2 cellular contexts compared by ENCODE assay signal in genomic region chr4:8268901-8269534, GRCh38.
TF ChIP-seq lines count a peak whose summit lies in the region.

No MANE protein-coding gene starts in this region.

TF ChIP-seq in HEK293, 187 proteins besides CTCF, POLR2A, EP300 and RAD21:
- TF ChIP-seq ZNF354C (tag by site-specific recombination; IDR thresholded peaks at IDR 0.05; ENCODE audit: borderline replicate concordance, low read depth) (no peak), ZNF830 (tag by site-specific recombination; IDR thresholded peaks at IDR 0.05; ENCODE audit: low read depth) (no peak), ZNF335 (tag by site-specific recombination; conservative IDR thresholded peaks at IDR 0.05) (0 out of 2 replicates have a peak, but pooled peaks have one; percentile 19), GLIS2 (tag by site-specific recombination; IDR thresholded peaks at IDR 0.05) (peak; percentile 33; the same call in 1 of the 2 replicates), ZNF404 (tag by site-specific recombination; IDR thresholded peaks at IDR 0.05) (no peak), KLF9 (tag by site-specific recombination; IDR thresholded peaks at IDR 0.05; ENCODE audit: low read depth) (no peak), ZNF544 (tag by site-specific recombination; IDR thresholded peaks at IDR 0.05) (no peak), ZNF157 (tag by site-specific recombination; IDR thresholded peaks at IDR 0.05) (no peak), ZNF473 (tag by site-specific recombination; IDR thresholded peaks at IDR 0.05) (no peak)

TF ChIP-seq in H1, 55 proteins besides CTCF, POLR2A, EP300 and RAD21:
- TF ChIP-seq EGR1 (IDR thresholded peaks at IDR 0.05; ENCODE audit: borderline replicate concordance, low read depth, low read length) (no peak), SAP30 (IDR thresholded peaks at IDR 0.05; ENCODE audit: insufficient read depth, insufficient replicate concordance, low read length) (no peak), CTBP2 (IDR thresholded peaks at IDR 0.05; ENCODE audit: borderline replicate concordance, insufficient read depth, insufficient read length, low read length) (no peak), BCL11A (IDR thresholded peaks at IDR 0.05; ENCODE audit: low read depth in 2 of 2, low read length in 2 of 2) (no peak), CBX8 (IDR thresholded peaks at IDR 0.05; ENCODE audit: borderline replicate concordance, low read depth, low read length) (no peak), POU5F1 (IDR thresholded peaks at IDR 0.05; ENCODE audit: low read depth, low read length) (no peak), JUN (IDR thresholded peaks at IDR 0.05; ENCODE audit: low read depth, low read length) (no peak)
